Comparison of ENCODE assay signal across 17 cellular contexts in genomic region chr6:89050155-89050554, GRCh38. TPM values are rescaled to one million over a fixed set of nuclear protein-coding genes. Genes with fewer than 3 reads are reported as not detected.
DNase-seq lines count a peak whose midpoint lies in the region; ATAC-seq, FAIRE-seq and TF ChIP-seq lines count a peak whose summit lies in the region.
"Had no signal": no experiment of that assay in that cellular context is flagged by ENCODE, and none has a peak within 500 bp of the region (broad histone marks: within the 10 kb centered on the region; RNA-seq: fewer than 3 reads in every experiment).

No MANE protein-coding gene starts in this region.

- no peak for TF ChIP-seq RAD21 in A549 (conservative IDR thresholded peaks at IDR 0.05 in 1 of 2, IDR thresholded peaks at IDR 0.05 in 1 of 2)

- H3K23ac ChIP-seq in trophoblast cell (ENCODE audit: low read length), result no peak overlapping the region

- no peak overlapping the region for H3K27ac Mint-ChIP-seq in osteocyte (ENCODE audit: unreplicated experiment)

- intact Hi-C loops in adrenal gland (cut with DNase I), result no loop called here

- H3K4me3 ChIP-seq in A549 (no peak overlapping the region), adrenal gland (no peak overlapping the region), gastroesophageal sphincter (no peak overlapping the region), trophoblast cell (ENCODE audit: low read depth, low read length) (no peak overlapping the region)

- no peak overlapping the region for H2AK5ac ChIP-seq in trophoblast cell (ENCODE audit: low read length)

- CTCF ChIA-PET in A549 (lab: Yijun Ruan, JAX), result interaction anchor here (1.0 to 1.4 kb wide), 2 partner anchors 24 to 66 kb away, joined by 3 read pairs; no protein-coding TSS in a partner anchor

- H3K27me3 Mint-ChIP-seq in osteocyte (ENCODE audit: unreplicated experiment), result peaks cover 8% of the 10 kb centered on the region

- H3K4ac ChIP-seq in trophoblast cell (ENCODE audit: low read depth, low read length), result no peak overlapping the region

- TF ChIP-seq POLR2A in A549 (IDR thresholded peaks at IDR 0.05; ENCODE audit: low read length), result no peak
- no peak for TF ChIP-seq POLR2A in adrenal gland (IDR thresholded peaks at IDR 0.05)
- no peak for TF ChIP-seq POLR2A in gastroesophageal sphincter (IDR thresholded peaks at IDR 0.05)

- no peak for TF ChIP-seq CTCF in A549 (IDR thresholded peaks at IDR 0.05)
- no peak for TF ChIP-seq CTCF in adrenal gland (IDR thresholded peaks at IDR 0.05)
- no peak for TF ChIP-seq CTCF in gastroesophageal sphincter (IDR thresholded peaks at IDR 0.05)
- no peak for TF ChIP-seq CTCF in osteocyte (IDR thresholded peaks at IDR 0.05)

- no peaks in the 10 kb centered on the region for H3K9me3 ChIP-seq in A549
- no peaks in the 10 kb centered on the region for H3K9me3 ChIP-seq in adrenal gland (replicated peaks in 1 of 3)
- H3K9me3 ChIP-seq in gastroesophageal sphincter, result no peaks in the 10 kb centered on the region
- no peaks in the 10 kb centered on the region for H3K9me3 ChIP-seq in trophoblast cell (ENCODE audit: insufficient read depth, low read depth, low read length)

- H2BK5ac ChIP-seq in trophoblast cell (ENCODE audit: low read depth, low read length, poor library complexity), result no peak overlapping the region

- no peak overlapping the region for H3K9ac ChIP-seq in trophoblast cell (ENCODE audit: low read length)

- H3K79me2 ChIP-seq in trophoblast cell (ENCODE audit: control insufficient read depth, insufficient read depth, low read length, poor library complexity), result no peaks in the 10 kb centered on the region

- DNase-seq in A549 (ENCODE audit: low read depth in 1 of 2, low spot score in 1 of 2) (peak in 1 of 2 experiments; percentile 30), adrenal gland (peak in 6 of 7 donors; percentile 44 to 83 (median 73)), trophoblast cell (peak; percentile 56 to 66), osteocyte (ENCODE audit: extremely low spot score, unreplicated experiment) (no peak), hippocampal formation (lab: John Stamatoyannopoulos, UW) (no peak), MV-4-11 (lab: John Stamatoyannopoulos, UW) (no peak), SK-N-DZ (ENCODE audit: low spot score) (no peak)
- DNase-seq: DMS 273 treated with DMSO at 0.1 percent for 48 hours; effector CD8-positive, alpha-beta T cell; midbrain; NCI-H146; NCI-H748 treated with DMSO at 0.1 percent for 48 hours; retina; SIG-M5 had no signal

- no peaks in the 10 kb centered on the region for H3K79me1 ChIP-seq in trophoblast cell (ENCODE audit: low read length)

- 20% methylated on average over 3 of the region's 3 CpGs for WGBS in A549 (ENCODE audit: missing lambda C conversion rate)
- WGBS in adrenal gland, 4 donors, result 41 to 54% (median 47%) methylated on average over 3 of the region's 3 CpGs
- WGBS in gastroesophageal sphincter (ENCODE audit: low coverage in 1 of 2), 2 donors, result 36 to 66% methylated on average over 2 to 3 of the region's 3 CpGs
- no CpG with 5 or more reads among the region's 3 CpGs for WGBS in trophoblast cell (ENCODE audit: extremely low coverage, insufficient coverage, insufficient read length)

- no peak overlapping the region for H2AFZ ChIP-seq in trophoblast cell (ENCODE audit: insufficient read depth, low read length, poor library complexity)

- H3K27ac ChIP-seq in A549 (peak overlapping the region; percentile 82 to 86), adrenal gland (peak overlapping the region in 2 of 5 donors; percentile 10 to 15), gastroesophageal sphincter (no peak overlapping the region), trophoblast cell (ENCODE audit: low read depth, low read length) (no peak overlapping the region)

- no peak overlapping the region for H2BK12ac ChIP-seq in trophoblast cell (ENCODE audit: low read length)

- no peak overlapping the region for H4K12ac ChIP-seq in trophoblast cell (ENCODE audit: low read depth, low read length)

- H3K36me3 ChIP-seq in adrenal gland (replicated peaks in 1 of 2), result no peaks in the 10 kb centered on the region
- H3K36me3 ChIP-seq in gastroesophageal sphincter, result no peaks in the 10 kb centered on the region
- no peaks in the 10 kb centered on the region for H3K36me3 ChIP-seq in trophoblast cell (ENCODE audit: control insufficient read depth in 1 of 2, insufficient read depth in 2 of 2, low read length in 2 of 2)

- no peaks in the 10 kb centered on the region for H3K36me3 Mint-ChIP-seq in osteocyte (ENCODE audit: unreplicated experiment)

- H3K9me3 Mint-ChIP-seq in osteocyte (ENCODE audit: unreplicated experiment), result no peaks in the 10 kb centered on the region

- H2BK120ac ChIP-seq in trophoblast cell (ENCODE audit: insufficient read depth, low read length, poor library complexity), result no peak overlapping the region

- no peak overlapping the region for H3K18ac ChIP-seq in trophoblast cell (ENCODE audit: low read length)

- H3K4me2 ChIP-seq in A549 (peak overlapping the region; percentile 64), trophoblast cell (ENCODE audit: low read length) (no peak overlapping the region)

- H3K27me3 ChIP-seq in adrenal gland, result no peaks in the 10 kb centered on the region
- H3K27me3 ChIP-seq in gastroesophageal sphincter, result no peaks in the 10 kb centered on the region
- no peaks in the 10 kb centered on the region for H3K27me3 ChIP-seq in trophoblast cell (ENCODE audit: insufficient read depth, low read length)

- H3K14ac ChIP-seq in trophoblast cell (ENCODE audit: low read length), result no peak overlapping the region

- no peak overlapping the region for H4K91ac ChIP-seq in trophoblast cell (ENCODE audit: low read depth, low read length)

- no peak for TF ChIP-seq EP300 in A549 (IDR thresholded peaks at IDR 0.05)
- TF ChIP-seq EP300 in gastroesophageal sphincter (IDR thresholded peaks at IDR 0.05), result no peak

- no peak overlapping the region for H4K8ac ChIP-seq in trophoblast cell (ENCODE audit: low read depth, low read length)

- ATAC-seq in A549 (peak; percentile 22 to 65), gastroesophageal sphincter (peak; percentile 86)

- POLR2A ChIA-PET in A549 (lab: Yijun Ruan, JAX), result interaction anchor here (5.3 kb wide), 1 partner anchor 30 kb away, joined by 38 read pairs; the partner anchor contains the start of gene PNRC1

- FAIRE-seq in A549 (lab: Jason Lieb, UNC), result no peak
- FAIRE-seq: H54, HTR-8/SVneo had no signal

- peaks cover 13% of the 10 kb centered on the region for H3K4me1 Mint-ChIP-seq in osteocyte (ENCODE audit: unreplicated experiment)

- H3K4me3 Mint-ChIP-seq in osteocyte (ENCODE audit: unreplicated experiment), result no peak overlapping the region

- H3K4me1 ChIP-seq in A549 (peaks cover 60% of the 10 kb centered on the region), adrenal gland (replicated peaks in 1 of 2) (peaks cover 0 to 16% of the 10 kb centered on the region in 2 donors), gastroesophageal sphincter (peaks cover 0 to 7% (median 3%) of the 10 kb centered on the region in 3 donors), trophoblast cell (ENCODE audit: control insufficient read depth in 1 of 2, insufficient read depth in 2 of 2, low read length in 2 of 2) (no peaks in the 10 kb centered on the region)

TF ChIP-seq in A549, 52 proteins besides CTCF, POLR2A, EP300 and RAD21:
- TF ChIP-seq HES2 (IDR thresholded peaks at IDR 0.05) (peak; percentile 70; the same call in 1 of the 2 replicates), HOXA7 (CRISPR knock-in tag; IDR thresholded peaks at IDR 0.05) (no peak), JUN (IDR thresholded peaks at IDR 0.05) (peak in 1 of 2 experiments; percentile 28; a peak in 1 of 5 replicates), CEBPB (IDR thresholded peaks at IDR 0.05) (peak; percentile 87 to 91)

RNA-seq across cellular contexts. Expression of gene PNRC1, which starts 30.4 kb away (rescaled TPM):
- polyA plus RNA-seq in A549 (2011; rRNA removed) (27.2 and 28.3 TPM in 2 replicates), A549 (2017; fragmentation: RNase III; extraction: RNeasy Plus Mini Kit Qiagen cat#74134 plus additional on column Dnase treatment) (25.6 to 38.2 TPM (median 37.8 TPM) in 3 replicates), adrenal gland (100 to 1,000 TPM in 1 of 3 donors, 10 to 100 TPM in 2; 65.5 to 116 (median 86.3) TPM)
- 6.1 and 8.8 TPM in 2 replicates for polyA plus RNA-seq in A549 (2012; cell fraction: cytosol; rRNA removed)
- polyA plus RNA-seq in A549 (2012; cell fraction: nucleus; rRNA removed), result 7.5 and 12.5 TPM in 2 replicates
- 16.0 and 26.3 TPM in 2 replicates for polyA minus RNA-seq in A549 (2011; rRNA and poly(A)+ RNA removed)
- total RNA-seq in adrenal gland (100 to 1,000 TPM; 135 to 359 (median 279) TPM), gastroesophageal sphincter (100 to 1,000 TPM; 316 to 349 (median 331) TPM), osteocyte (157 and 160 TPM in 2 replicates)
- polyA plus RNA-seq in trophoblast cell (2013), result 47.4 and 49.0 TPM in 2 replicates
- polyA plus RNA-seq in SK-N-DZ (2014; cell fraction: cytosol; rRNA removed), result 14.7 and 16.9 TPM in 2 replicates
- polyA plus RNA-seq in SK-N-DZ (2014; cell fraction: nucleus; rRNA removed), result 17.2 and 28.9 TPM in 2 replicates

Comparison
In these comparisons a context has a peak if more than half of its experiments do, and no peak if none do; other contexts are left out.
1. DNase-seq: peak in adrenal gland (6 of 7) and trophoblast cell (2 of 2); none in osteocyte (single experiment), hippocampal formation (0 of 2), MV-4-11 (single experiment) and SK-N-DZ (single experiment).
2. H3K27ac ChIP-seq: peak in A549 (2 of 2); none in gastroesophageal sphincter (0 of 4) and trophoblast cell (single experiment).